ENCODE assay signal across 8 cellular contexts in the genomic region with DNA sequence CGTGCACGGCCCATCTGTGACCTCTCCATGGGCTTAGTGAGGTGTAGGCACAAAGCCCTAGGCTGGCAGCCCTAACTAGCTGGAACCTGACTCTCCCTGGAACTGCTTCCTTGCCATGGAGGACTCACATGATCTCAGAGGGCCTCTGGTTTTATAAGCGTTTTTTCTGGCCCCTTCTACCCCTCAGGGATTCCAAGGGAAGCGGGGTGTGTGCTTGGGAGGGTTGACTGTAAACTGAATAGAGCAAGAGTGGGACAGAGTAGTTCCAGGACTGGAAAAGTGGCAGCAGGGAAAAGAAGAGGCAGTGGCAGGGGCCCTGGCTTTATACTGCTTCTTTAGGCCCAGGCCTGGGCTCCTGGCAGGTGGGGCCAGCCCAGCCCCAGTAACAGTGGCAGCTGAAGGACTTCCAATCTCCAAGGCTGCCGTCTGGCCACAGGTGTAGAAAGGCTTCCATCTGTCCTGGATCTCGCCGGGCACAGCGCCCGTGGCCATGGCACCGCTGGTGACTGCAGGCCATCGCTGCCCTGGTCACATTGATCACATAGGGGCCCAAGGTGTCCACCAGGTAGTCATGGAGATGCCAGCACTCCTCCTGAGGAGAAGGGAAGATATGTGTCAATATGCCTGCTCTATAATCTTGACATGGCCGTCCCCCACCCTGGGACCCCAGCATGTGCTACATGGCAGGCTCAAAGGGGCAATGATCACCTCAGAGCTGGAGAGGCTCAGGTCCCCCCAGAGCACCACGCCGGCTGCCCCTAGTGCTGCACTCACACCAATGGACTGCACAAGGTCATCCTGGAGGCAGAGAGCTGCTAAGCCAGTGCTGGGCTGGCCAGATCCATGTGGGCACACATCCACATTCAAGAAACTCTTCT. TPM values are rescaled to one million over a fixed set of nuclear protein-coding genes. Genes with fewer than 3 reads are reported as not detected.
DNase-seq lines count a peak whose midpoint lies in the region; ATAC-seq and TF ChIP-seq lines count a peak whose summit lies in the region.

No MANE protein-coding gene starts in this region.

- intact Hi-C loops in stomach (cut with DNase I; ENCODE audit: low total_unique reads): no loop called here

- H3K36me3 Mint-ChIP-seq in activated naive CD8-positive, alpha-beta T cell treated with anti-CD3 and anti-CD28 coated beads for 36 hours: peaks cover 11% of the 10 kb centered on the region

- peaks cover 12% of the 10 kb centered on the region for H3K4me1 Mint-ChIP-seq in activated naive CD8-positive, alpha-beta T cell treated with anti-CD3 and anti-CD28 coated beads for 36 hours

- H3K4me3 ChIP-seq in stomach: peak overlapping the region; percentile 86 to 99 (median 96)

- no peak for TF ChIP-seq POLR2A in stomach (IDR thresholded peaks at IDR 0.05)

- peaks cover 30 to 39% (median 32%) of the 10 kb centered on the region in 4 donors for H3K36me3 ChIP-seq in stomach

- ATAC-seq in HG03432 (IDR thresholded peaks at IDR 0.05; ENCODE audit: unreplicated experiment): no peak

- H3K4me1 ChIP-seq in stomach: peaks cover 35 to 59% (median 53%) of the 10 kb centered on the region in 4 donors

- no peaks in the 10 kb centered on the region for H3K27me3 Mint-ChIP-seq in activated naive CD8-positive, alpha-beta T cell treated with anti-CD3 and anti-CD28 coated beads for 36 hours

- DNase-seq in DMS53 (lab: John Stamatoyannopoulos, UW) (peak; percentile 31), DMS53 treated with DMSO at 0.1 percent for 48 hours (lab: John Stamatoyannopoulos, UW; ENCODE audit: unreplicated experiment) (no peak), islet precursor cell (peak; percentile 43), stomach (no peak), NCI-H2171 treated with DMSO at 0.1 percent for 48 hours (lab: John Stamatoyannopoulos, UW) (no peak)
- DNase-seq in activated naive CD8-positive, alpha-beta T cell treated with anti-CD3 and anti-CD28 coated beads for 36 hours: no peak
- no peak for DNase-seq in effector CD4-positive, alpha-beta T cell

- no peaks in the 10 kb centered on the region for H3K9me3 Mint-ChIP-seq in activated naive CD8-positive, alpha-beta T cell treated with anti-CD3 and anti-CD28 coated beads for 36 hours

- 40 to 67% (median 64%) methylated on average over 7 to 14 of the region's 14 CpGs for WGBS in stomach, 5 donors

- peak overlapping the region; percentile 97 for H3K4me3 Mint-ChIP-seq in activated naive CD8-positive, alpha-beta T cell treated with anti-CD3 and anti-CD28 coated beads for 36 hours

- H3K27ac Mint-ChIP-seq in activated naive CD8-positive, alpha-beta T cell treated with anti-CD3 and anti-CD28 coated beads for 36 hours: peak overlapping the region; percentile 94

- H3K27me3 ChIP-seq in stomach: no peaks in the 10 kb centered on the region

- TF ChIP-seq EP300 in stomach (IDR thresholded peaks at IDR 0.05): no peak

- no peak for TF ChIP-seq CTCF in stomach (IDR thresholded peaks at IDR 0.05)

- no peaks in the 10 kb centered on the region for H3K9me3 ChIP-seq in stomach

- H3K27ac ChIP-seq in stomach: peak overlapping the region; percentile 89 to 99 (median 97)

RNA-seq across cellular contexts. Expression of gene IFRD2, which starts 0.9 kb away (rescaled TPM):
- 100 to 1,000 TPM; 177 to 182 TPM for total RNA-seq in activated naive CD8-positive, alpha-beta T cell treated with anti-CD3 and anti-CD28 coated beads for 36 hours
- total RNA-seq in stomach: 100 to 1,000 TPM in 3 of 5 donors, 10 to 100 TPM in 2; 69.9 to 254 (median 193) TPM
- 100 to 1,000 TPM in 2 of 3 donors, 10 to 100 TPM in 1; 98.1 to 118 (median 108) TPM for polyA plus RNA-seq in stomach

RNA-seq across cellular contexts. Expression of gene HYAL3, which starts 6.0 kb away (rescaled TPM):
- total RNA-seq in activated naive CD8-positive, alpha-beta T cell treated with anti-CD3 and anti-CD28 coated beads for 36 hours: 1 to 10 TPM; 6.0 to 6.8 TPM
- 1 to 10 TPM in 3 of 5 donors, not detected in 2; 1.3 to 3.9 (median 1.3) TPM for total RNA-seq in stomach
- polyA plus RNA-seq in stomach: 1 to 10 TPM; 5.0 to 7.9 (median 7.7) TPM

RNA-seq across cellular contexts. Expression of gene NAA80, which starts 6.0 kb away (rescaled TPM):
- total RNA-seq in activated naive CD8-positive, alpha-beta T cell treated with anti-CD3 and anti-CD28 coated beads for 36 hours: 10 to 100 TPM; 16.3 to 16.7 TPM
- 100 to 1,000 TPM in 1 of 5 donors, 10 to 100 TPM in 3, 1 to 10 TPM in 1; 3.1 to 107 (median 22.3) TPM for total RNA-seq in stomach
- 10 to 100 TPM in 1 of 3 donors, 1 to 10 TPM in 2; 8.7 to 16.4 (median 9.7) TPM for polyA plus RNA-seq in stomach

RNA-seq across cellular contexts. Expression of gene HYAL1, which starts 10.2 kb away (rescaled TPM):
- total RNA-seq in activated naive CD8-positive, alpha-beta T cell treated with anti-CD3 and anti-CD28 coated beads for 36 hours: under 1 TPM in 1 of 2 experiments, not detected in 1; 0.35 TPM
- total RNA-seq in stomach: 10 to 100 TPM in 1 of 5 donors, 1 to 10 TPM in 3, not detected in 1; 1.8 to 38.4 (median 5.3) TPM
- 10 to 100 TPM in 2 of 3 donors, 1 to 10 TPM in 1; 6.3 to 25.8 (median 12.7) TPM for polyA plus RNA-seq in stomach

RNA-seq across cellular contexts. Expression of gene LSMEM2, which starts 14.3 kb away (rescaled TPM):
- not detected for total RNA-seq in activated naive CD8-positive, alpha-beta T cell treated with anti-CD3 and anti-CD28 coated beads for 36 hours
- total RNA-seq in stomach: not detected
- under 1 TPM in 2 of 3 donors, not detected in 1; 0.31 to 0.58 TPM for polyA plus RNA-seq in stomach

Comparison
In these comparisons a context has a peak if more than half of its experiments do, and no peak if none do; other contexts are left out.
1. DNase-seq: peak in DMS53 (single experiment) and islet precursor cell (single experiment); none in DMS53 treated with DMSO at 0.1 percent for 48 hours (single experiment), activated naive CD8-positive, alpha-beta T cell treated with anti-CD3 and anti-CD28 coated beads for 36 hours (single experiment), stomach (single experiment), NCI-H2171 treated with DMSO at 0.1 percent for 48 hours (single experiment) and effector CD4-positive, alpha-beta T cell (single experiment).